16 cellular contexts compared by ENCODE assay signal in the genomic region with DNA sequence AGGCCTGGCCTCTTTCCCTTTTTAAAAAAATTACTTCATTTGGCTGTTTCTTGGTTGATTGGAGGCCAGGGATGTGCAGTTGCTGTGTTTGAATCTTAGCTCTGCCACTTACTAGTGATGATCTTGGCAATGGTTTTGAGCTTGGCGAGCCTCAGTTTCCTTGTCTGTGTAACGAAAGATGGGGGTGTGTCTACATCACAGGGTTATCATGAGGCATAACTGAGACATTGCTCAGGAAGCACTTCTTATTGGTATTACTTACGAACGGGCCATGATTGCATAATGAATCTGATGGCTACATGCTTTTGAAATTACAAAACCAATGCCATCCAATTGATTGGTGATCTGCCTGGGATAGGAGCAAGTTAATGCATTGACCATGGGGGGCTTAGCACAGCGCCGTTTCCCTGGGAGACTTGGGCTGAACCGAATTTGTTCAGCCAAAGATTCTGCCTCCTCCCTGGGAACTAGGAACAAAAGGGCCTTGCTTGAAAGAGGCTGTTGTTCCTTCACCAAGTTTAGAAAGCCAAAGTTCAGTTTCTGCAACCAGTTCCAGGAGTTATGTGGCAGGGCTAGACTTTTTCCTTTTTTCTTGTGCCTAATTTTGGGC. TPM values are rescaled to one million over a fixed set of nuclear protein-coding genes. Genes with fewer than 3 reads are reported as not detected.
DNase-seq lines count a peak whose midpoint lies in the region; ATAC-seq, FAIRE-seq and TF ChIP-seq lines count a peak whose summit lies in the region.
"Had no signal": no experiment of that assay in that cellular context is flagged by ENCODE, and none has a peak within 500 bp of the region (broad histone marks: within the 10 kb centered on the region; RNA-seq: fewer than 3 reads in every experiment).

No MANE protein-coding gene starts in this region.

- peaks cover 10% of the 10 kb centered on the region for H3K36me3 Mint-ChIP-seq in activated CD4-positive, alpha-beta T cell treated with anti-CD3 and anti-CD28 coated beads, Interleukin-2, amount 10 ng/mL, durations not matched to agents 7 days and 5 days (ENCODE audit: low read depth)
- H3K36me3 Mint-ChIP-seq in T-helper 17 cell (ENCODE audit: low read depth) = peaks cover 2% of the 10 kb centered on the region

- H3K4me3 ChIP-seq in gastroesophageal sphincter = no peak overlapping the region
- H3K4me3 ChIP-seq: SJCRH30, testis had no signal

- POLR2A ChIA-PET in activated CD4-positive, alpha-beta T cell treated with anti-CD3 and anti-CD28 coated beads, Interleukin-2, amount 10 ng/mL, durations not matched to agents 7 days and 5 days (lab: Charles Lee) = no interaction called here

- no peak for ATAC-seq in T-helper 17 cell
- peak; percentile 59 for ATAC-seq in gastroesophageal sphincter
- no peak for ATAC-seq in SK-N-SH treated with all-trans-retinoic acid at 6 μM for 48 hours
- ATAC-seq: activated CD4-positive, alpha-beta T cell treated with anti-CD3 and anti-CD28 coated beads for 36 hours had no signal

- TF ChIP-seq CTCF in gastroesophageal sphincter (IDR thresholded peaks at IDR 0.05) = no peak

- H3K27ac ChIP-seq in gastroesophageal sphincter = peak overlapping the region in 2 of 4 donors; percentile 39 to 43
- peak overlapping the region; percentile 6 for H3K27ac ChIP-seq in substantia nigra (ENCODE audit: low read depth, low read length, poor library complexity, severe bottlenecking)
- H3K27ac ChIP-seq: parathyroid adenoma, SJCRH30, testis had no signal

- H3K4me1 Mint-ChIP-seq in activated CD4-positive, alpha-beta T cell treated with anti-CD3 and anti-CD28 coated beads, Interleukin-2, amount 10 ng/mL, durations not matched to agents 7 days and 5 days = peaks cover 64% of the 10 kb centered on the region
- peaks cover 57% of the 10 kb centered on the region for H3K4me1 Mint-ChIP-seq in T-helper 17 cell

- TF ChIP-seq EP300 in gastroesophageal sphincter (IDR thresholded peaks at IDR 0.05) = no peak

- H3K4me1 ChIP-seq in gastroesophageal sphincter = peaks cover 0 to 63% (median 0%) of the 10 kb centered on the region in 3 donors
- H3K4me1 ChIP-seq: parathyroid adenoma, SJCRH30 had no signal

- 81% methylated on average over 6 of the region's 7 CpGs; no CpG with 5 or more reads in 1 of the 2 donors for WGBS in gastroesophageal sphincter (ENCODE audit: low coverage in 1 of 2), 2 donors

- TF ChIP-seq POLR2A in gastroesophageal sphincter (IDR thresholded peaks at IDR 0.05) (no peak), GM12892 (IDR thresholded peaks at IDR 0.05; ENCODE audit: low read depth, low read length) (no peak)

- H3K36me3 ChIP-seq in gastroesophageal sphincter = no peaks in the 10 kb centered on the region
- H3K36me3 ChIP-seq: SJCRH30 had no signal

- H3K9me3 ChIP-seq in T-helper 17 cell (ENCODE audit: control insufficient read depth, low read length, poor library complexity, severe bottlenecking) (no peaks in the 10 kb centered on the region), gastroesophageal sphincter (no peaks in the 10 kb centered on the region)
- H3K9me3 ChIP-seq: SJCRH30, testis had no signal

- H3K4me3 Mint-ChIP-seq in activated CD4-positive, alpha-beta T cell treated with anti-CD3 and anti-CD28 coated beads, Interleukin-2, amount 10 ng/mL, durations not matched to agents 7 days and 5 days = no peak overlapping the region
- H3K4me3 Mint-ChIP-seq in T-helper 17 cell = no peak overlapping the region
- H3K4me3 Mint-ChIP-seq: activated CD4-positive, alpha-beta T cell treated with anti-CD3 and anti-CD28 coated beads for 36 hours had no signal

- no peaks in the 10 kb centered on the region for H3K27me3 Mint-ChIP-seq in activated CD4-positive, alpha-beta T cell treated with anti-CD3 and anti-CD28 coated beads, Interleukin-2, amount 10 ng/mL, durations not matched to agents 7 days and 5 days
- H3K27me3 Mint-ChIP-seq in T-helper 17 cell = no peaks in the 10 kb centered on the region
- H3K27me3 Mint-ChIP-seq: activated CD4-positive, alpha-beta T cell treated with anti-CD3 and anti-CD28 coated beads for 36 hours had no signal

- H3K9me3 Mint-ChIP-seq in activated CD4-positive, alpha-beta T cell treated with anti-CD3 and anti-CD28 coated beads, Interleukin-2, amount 10 ng/mL, durations not matched to agents 7 days and 5 days = no peaks in the 10 kb centered on the region

- no peaks in the 10 kb centered on the region for H3K27me3 ChIP-seq in gastroesophageal sphincter
- H3K27me3 ChIP-seq: SJCRH30, testis had no signal

- FAIRE-seq in GM12892 (lab: Jason Lieb, UNC) = no peak
- FAIRE-seq: colon had no signal

- CTCF ChIA-PET in activated CD4-positive, alpha-beta T cell treated with anti-CD3 and anti-CD28 coated beads, Interleukin-2, amount 10 ng/mL, durations not matched to agents 7 days and 5 days (lab: Charles Lee) = interaction anchor here (1.3 kb wide), 1 partner anchor 15 kb away, joined by 3 read pairs; no protein-coding TSS in a partner anchor

- peak overlapping the region; percentile 0 for H3K27ac Mint-ChIP-seq in activated CD4-positive, alpha-beta T cell treated with anti-CD3 and anti-CD28 coated beads, Interleukin-2, amount 10 ng/mL, durations not matched to agents 7 days and 5 days
- H3K27ac Mint-ChIP-seq in T-helper 17 cell = peak overlapping the region; percentile 76
- H3K27ac Mint-ChIP-seq: activated CD4-positive, alpha-beta T cell treated with anti-CD3 and anti-CD28 coated beads for 36 hours had no signal

- no peak for DNase-seq in activated CD4-positive, alpha-beta T cell treated with anti-CD3 and anti-CD28 coated beads, Interleukin-2, amount 10 ng/mL, durations not matched to agents 7 days and 5 days
- DNase-seq in activated CD4-positive, alpha-beta T cell treated with anti-CD3 and anti-CD28 coated beads for 1 hour = no peak
- no peak for DNase-seq in T-helper 17 cell
- peak in 7 of 49 donors; percentile 14 to 29 (median 27) for DNase-seq in substantia nigra (lab: John Stamatoyannopoulos, UW)
- DNase-seq in hepatic stellate cell (ENCODE audit: low spot score) = no peak
- no peak for DNase-seq in GM12892 (ENCODE audit: insufficient read length)
- DNase-seq: activated CD4-positive, alpha-beta T cell treated with anti-CD3 and anti-CD28 coated beads for 36 hours; activated effector memory CD4-positive, alpha-beta T cell treated with Interleukin-2 at 50 U/mL for 16 hours; NCI-H510A; SJCRH30; stimulated activated CD4-positive, alpha-beta T cell treated with anti-CD3 and anti-CD28 coated beads, Interleukin-2, amount 100 ng/mL, for 48 hours; testis had no signal

TF ChIP-seq in SK-N-SH treated with all-trans-retinoic acid at 6 μM for 48 hours, 23 proteins besides CTCF, POLR2A, EP300 and RAD21:
- no peak for TF ChIP-seq ZNF8 (CRISPR knock-in tag; IDR thresholded peaks at IDR 0.05)
- TF ChIP-seq, protein P1, sequence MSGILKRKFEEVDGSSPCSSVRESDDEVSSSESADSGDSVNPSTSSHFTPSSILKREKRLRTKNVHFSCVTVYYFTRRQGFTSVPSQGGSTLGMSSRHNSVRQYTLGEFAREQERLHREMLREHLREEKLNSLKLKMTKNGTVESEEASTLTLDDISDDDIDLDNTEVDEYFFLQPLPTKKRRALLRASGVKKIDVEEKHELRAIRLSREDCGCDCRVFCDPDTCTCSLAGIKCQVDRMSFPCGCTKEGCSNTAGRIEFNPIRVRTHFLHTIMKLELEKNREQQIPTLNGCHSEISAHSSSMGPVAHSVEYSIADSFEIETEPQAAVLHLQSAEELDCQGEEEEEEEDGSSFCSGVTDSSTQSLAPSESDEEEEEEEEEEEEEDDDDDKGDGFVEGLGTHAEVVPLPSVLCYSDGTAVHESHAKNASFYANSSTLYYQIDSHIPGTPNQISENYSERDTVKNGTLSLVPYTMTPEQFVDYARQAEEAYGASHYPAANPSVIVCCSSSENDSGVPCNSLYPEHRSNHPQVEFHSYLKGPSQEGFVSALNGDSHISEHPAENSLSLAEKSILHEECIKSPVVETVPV (CRISPR knock-in tag; IDR thresholded peaks at IDR 0.05) = no peak
- no peak for TF ChIP-seq ESRRG (CRISPR knock-in tag; IDR thresholded peaks at IDR 0.05)
- TF ChIP-seq, protein P2, sequence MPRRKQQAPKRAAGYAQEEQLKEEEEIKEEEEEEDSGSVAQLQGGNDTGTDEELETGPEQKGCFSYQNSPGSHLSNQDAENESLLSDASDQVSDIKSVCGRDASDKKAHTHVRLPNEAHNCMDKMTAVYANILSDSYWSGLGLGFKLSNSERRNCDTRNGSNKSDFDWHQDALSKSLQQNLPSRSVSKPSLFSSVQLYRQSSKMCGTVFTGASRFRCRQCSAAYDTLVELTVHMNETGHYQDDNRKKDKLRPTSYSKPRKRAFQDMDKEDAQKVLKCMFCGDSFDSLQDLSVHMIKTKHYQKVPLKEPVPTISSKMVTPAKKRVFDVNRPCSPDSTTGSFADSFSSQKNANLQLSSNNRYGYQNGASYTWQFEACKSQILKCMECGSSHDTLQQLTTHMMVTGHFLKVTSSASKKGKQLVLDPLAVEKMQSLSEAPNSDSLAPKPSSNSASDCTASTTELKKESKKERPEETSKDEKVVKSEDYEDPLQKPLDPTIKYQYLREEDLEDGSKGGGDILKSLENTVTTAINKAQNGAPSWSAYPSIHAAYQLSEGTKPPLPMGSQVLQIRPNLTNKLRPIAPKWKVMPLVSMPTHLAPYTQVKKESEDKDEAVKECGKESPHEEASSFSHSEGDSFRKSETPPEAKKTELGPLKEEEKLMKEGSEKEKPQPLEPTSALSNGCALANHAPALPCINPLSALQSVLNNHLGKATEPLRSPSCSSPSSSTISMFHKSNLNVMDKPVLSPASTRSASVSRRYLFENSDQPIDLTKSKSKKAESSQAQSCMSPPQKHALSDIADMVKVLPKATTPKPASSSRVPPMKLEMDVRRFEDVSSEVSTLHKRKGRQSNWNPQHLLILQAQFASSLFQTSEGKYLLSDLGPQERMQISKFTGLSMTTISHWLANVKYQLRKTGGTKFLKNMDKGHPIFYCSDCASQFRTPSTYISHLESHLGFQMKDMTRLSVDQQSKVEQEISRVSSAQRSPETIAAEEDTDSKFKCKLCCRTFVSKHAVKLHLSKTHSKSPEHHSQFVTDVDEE (CRISPR knock-in tag; IDR thresholded peaks at IDR 0.05) = no peak

RNA-seq across cellular contexts. Expression of a gene that starts 21.8 kb away (rescaled TPM):
- total RNA-seq in activated CD4-positive, alpha-beta T cell treated with anti-CD3 and anti-CD28 coated beads, Interleukin-2, amount 10 ng/mL, durations not matched to agents 7 days and 5 days = 10 to 100 TPM; 44.7 to 46.8 TPM
- total RNA-seq in T-helper 17 cell (10 to 100 TPM; 42.7 to 94.5 TPM), gastroesophageal sphincter (10 to 100 TPM; 13.4 to 24.0 (median 19.2) TPM)
- 10.2 TPM for polyA plus RNA-seq in GM12892 (2012; ENCODE audit: missing spikeins)
